8 cellular contexts compared by ENCODE assay signal in genomic region chr4:152697284-152698011, GRCh38. TPM values are rescaled to one million over a fixed set of nuclear protein-coding genes. Genes with fewer than 3 reads are reported as not detected.
DNase-seq lines count a peak whose midpoint lies in the region; ATAC-seq and TF ChIP-seq lines count a peak whose summit lies in the region.

No MANE protein-coding gene starts in this region.

- ATAC-seq in GM21390 (IDR thresholded peaks at IDR 0.05; ENCODE audit: unreplicated experiment): peak; percentile 35
- ATAC-seq in HG03354 (IDR thresholded peaks at IDR 0.05; ENCODE audit: poor library complexity, severe bottlenecking, unreplicated experiment): peak; percentile 37
- no peak for ATAC-seq in effector memory CD8-positive, alpha-beta T cell (replicated peaks)

- H3K9me3 Mint-ChIP-seq in effector memory CD8-positive, alpha-beta T cell: no peaks in the 10 kb centered on the region
- H3K9me3 Mint-ChIP-seq in immature natural killer cell: no peaks in the 10 kb centered on the region

- peaks cover 14 to 15% of the 10 kb centered on the region in 2 donors for H3K4me1 Mint-ChIP-seq in effector memory CD8-positive, alpha-beta T cell (ENCODE audit: low read depth in 2 of 2)
- H3K4me1 Mint-ChIP-seq in immature natural killer cell: no peaks in the 10 kb centered on the region

- H3K27ac Mint-ChIP-seq in effector memory CD8-positive, alpha-beta T cell: peak overlapping the region; percentile 11 to 88
- H3K27ac Mint-ChIP-seq in immature natural killer cell: no peak overlapping the region

- no peak for TF ChIP-seq POLR2A in erythroblast (IDR thresholded peaks at IDR 0.05; ENCODE audit: low read length)

- H3K27me3 Mint-ChIP-seq in effector memory CD8-positive, alpha-beta T cell: no peaks in the 10 kb centered on the region
- peaks cover 0 to 7% (median 0%) of the 10 kb centered on the region in 3 donors for H3K27me3 Mint-ChIP-seq in immature natural killer cell (ENCODE audit: low read depth in 3 of 3)

- H3K4me3 Mint-ChIP-seq in effector memory CD8-positive, alpha-beta T cell: no peak overlapping the region
- no peak overlapping the region for H3K4me3 Mint-ChIP-seq in immature natural killer cell

- DNase-seq in COLO829 (ENCODE audit: low spot score) (peak; percentile 69), HT-29 (ENCODE audit: low spot score) (no peak), NCI-H226 (no peak), immature natural killer cell (no peak), erythroblast (lab: John Stamatoyannopoulos, UW) (no peak)
- DNase-seq in effector memory CD8-positive, alpha-beta T cell: no peak

- H3K36me3 Mint-ChIP-seq in effector memory CD8-positive, alpha-beta T cell (ENCODE audit: insufficient read depth): no peaks in the 10 kb centered on the region
- no peaks in the 10 kb centered on the region for H3K36me3 Mint-ChIP-seq in immature natural killer cell

RNA-seq across cellular contexts. Expression of gene TMEM154, which starts 17.7 kb away (rescaled TPM):
- 0.05 and 0.56 TPM in 2 replicates for total RNA-seq in HT-29 (2014; rRNA removed; shearing (Covaris generic))
- polyA plus RNA-seq in immature natural killer cell: 1 to 10 TPM; 3.4 to 9.9 (median 5.0) TPM

Comparison
In these comparisons a context has a peak if more than half of its experiments do, and no peak if none do; other contexts are left out.
1. H3K27ac Mint-ChIP-seq: peak in effector memory CD8-positive, alpha-beta T cell (2 of 2); none in immature natural killer cell (0 of 6).